Comparison of ENCODE assay signal across 1 cellular context in genomic region chr4:169238445-169238844, GRCh38.
TF ChIP-seq lines count a peak whose summit lies in the region.

No MANE protein-coding gene starts in this region.

TF ChIP-seq in SK-N-SH, 30 proteins besides CTCF, POLR2A, EP300 and RAD21 (continued from another document):
- TF ChIP-seq, protein P1, sequence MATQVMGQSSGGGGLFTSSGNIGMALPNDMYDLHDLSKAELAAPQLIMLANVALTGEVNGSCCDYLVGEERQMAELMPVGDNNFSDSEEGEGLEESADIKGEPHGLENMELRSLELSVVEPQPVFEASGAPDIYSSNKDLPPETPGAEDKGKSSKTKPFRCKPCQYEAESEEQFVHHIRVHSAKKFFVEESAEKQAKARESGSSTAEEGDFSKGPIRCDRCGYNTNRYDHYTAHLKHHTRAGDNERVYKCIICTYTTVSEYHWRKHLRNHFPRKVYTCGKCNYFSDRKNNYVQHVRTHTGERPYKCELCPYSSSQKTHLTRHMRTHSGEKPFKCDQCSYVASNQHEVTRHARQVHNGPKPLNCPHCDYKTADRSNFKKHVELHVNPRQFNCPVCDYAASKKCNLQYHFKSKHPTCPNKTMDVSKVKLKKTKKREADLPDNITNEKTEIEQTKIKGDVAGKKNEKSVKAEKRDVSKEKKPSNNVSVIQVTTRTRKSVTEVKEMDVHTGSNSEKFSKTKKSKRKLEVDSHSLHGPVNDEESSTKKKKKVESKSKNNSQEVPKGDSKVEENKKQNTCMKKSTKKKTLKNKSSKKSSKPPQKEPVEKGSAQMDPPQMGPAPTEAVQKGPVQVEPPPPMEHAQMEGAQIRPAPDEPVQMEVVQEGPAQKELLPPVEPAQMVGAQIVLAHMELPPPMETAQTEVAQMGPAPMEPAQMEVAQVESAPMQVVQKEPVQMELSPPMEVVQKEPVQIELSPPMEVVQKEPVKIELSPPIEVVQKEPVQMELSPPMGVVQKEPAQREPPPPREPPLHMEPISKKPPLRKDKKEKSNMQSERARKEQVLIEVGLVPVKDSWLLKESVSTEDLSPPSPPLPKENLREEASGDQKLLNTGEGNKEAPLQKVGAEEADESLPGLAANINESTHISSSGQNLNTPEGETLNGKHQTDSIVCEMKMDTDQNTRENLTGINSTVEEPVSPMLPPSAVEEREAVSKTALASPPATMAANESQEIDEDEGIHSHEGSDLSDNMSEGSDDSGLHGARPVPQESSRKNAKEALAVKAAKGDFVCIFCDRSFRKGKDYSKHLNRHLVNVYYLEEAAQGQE (IDR thresholded peaks at IDR 0.05; ENCODE audit: low read depth, low read length): 0 out of 2 replicates have a peak, but pooled peaks have one; percentile 27
- TF ChIP-seq RCOR1 (IDR thresholded peaks at IDR 0.05; ENCODE audit: low read length): no peak
- no peak for TF ChIP-seq GATA2 (CRISPR knock-in tag; IDR thresholded peaks at IDR 0.05)
- TF ChIP-seq FOXM1 (IDR thresholded peaks at IDR 0.05; ENCODE audit: low read depth): peak; percentile 79
- peak; percentile 73; the same call in 1 of the 2 replicates for TF ChIP-seq ZBTB33 (IDR thresholded peaks at IDR 0.05; ENCODE audit: borderline replicate concordance, low read depth)
- TF ChIP-seq TCF12 (IDR thresholded peaks at IDR 0.05): peak; percentile 98
- TF ChIP-seq MEF2A (IDR thresholded peaks at IDR 0.05; ENCODE audit: borderline replicate concordance, low read depth): peak; percentile 33; the same call in 1 of the 2 replicates
- TF ChIP-seq NFIC (IDR thresholded peaks at IDR 0.05; ENCODE audit: borderline replicate concordance): peak; percentile 85
- peak; percentile 78 for TF ChIP-seq TEAD4 (IDR thresholded peaks at IDR 0.05; ENCODE audit: borderline replicate concordance, insufficient read depth)
- peak; percentile 98 for TF ChIP-seq SIN3A (IDR thresholded peaks at IDR 0.05; ENCODE audit: borderline replicate concordance, low read depth, low read length)
- TF ChIP-seq POLR2AphosphoS5 (IDR thresholded peaks at IDR 0.05; ENCODE audit: low read depth, low read length): peak; percentile 89; the same call in 1 of the 2 replicates
